In the genomic region with DNA sequence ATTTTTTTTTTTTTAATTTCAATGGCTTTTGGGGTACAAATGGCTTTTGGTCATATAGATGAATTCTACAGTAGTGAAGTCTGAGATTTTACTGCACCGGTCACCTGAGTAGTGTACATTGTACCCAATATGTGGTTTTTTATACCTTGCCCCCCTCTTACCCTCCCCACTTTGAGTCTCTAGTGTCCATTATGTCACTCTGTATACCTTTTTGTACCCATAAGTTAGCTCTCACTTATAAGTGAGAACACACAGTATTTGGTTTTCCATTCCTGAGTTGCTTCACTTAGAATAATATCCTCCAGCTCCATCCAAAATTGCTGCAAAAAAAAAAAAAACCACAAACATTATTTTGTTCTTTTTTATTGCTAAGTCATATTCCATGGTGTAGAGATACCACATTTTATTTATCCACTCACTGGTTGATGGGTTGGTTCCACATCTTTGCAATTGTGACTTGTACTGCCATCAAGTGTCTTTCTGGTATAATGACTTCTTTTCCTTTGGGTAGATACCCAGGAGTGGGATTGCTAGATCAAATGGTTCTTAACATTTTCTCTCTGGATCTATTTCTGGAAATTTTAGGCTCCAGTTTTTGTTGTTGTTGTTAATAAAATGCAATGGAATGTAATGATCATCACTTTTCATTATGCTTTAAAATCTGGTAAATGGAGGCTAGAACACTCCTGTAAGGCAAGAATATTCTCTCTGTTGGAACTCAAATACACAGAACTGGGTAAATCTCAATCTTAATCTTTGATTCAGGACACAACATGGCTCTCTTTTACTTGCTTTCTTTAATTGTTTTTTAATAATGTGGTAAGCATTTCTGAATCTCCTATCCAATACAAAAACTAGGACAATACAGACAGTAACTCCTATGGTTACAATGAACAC, we compare ENCODE assay signal across 8 cellular contexts. TPM values are rescaled to one million over a fixed set of nuclear protein-coding genes. Genes with fewer than 3 reads are reported as not detected.
A peak's percentile ranks its signal among the peaks of the same experiment; 100 is the strongest.
DNase-seq lines count a peak whose midpoint lies in the region; ATAC-seq and TF ChIP-seq lines count a peak whose summit lies in the region.

No MANE protein-coding gene starts in this region.

- POLR2A ChIA-PET in SK-N-SH (lab: Yijun Ruan, JAX): interaction anchor here (1.0 kb wide), 1 partner anchor 10 kb away, joined by 5 read pairs; the partner anchor contains the start of gene NEAT1

- H3K4me3 ChIP-seq in SK-N-SH (ENCODE audit: low read depth in 2 of 2, low read length in 1 of 2) (peak overlapping the region; percentile 77 to 83; a peak in 2 of 4 replicates), fibroblast of mammary gland (ENCODE audit: control insufficient read depth, low read depth, low read length) (no peak overlapping the region), suprapubic skin (peak overlapping the region; percentile 91)

- H3K4me1 ChIP-seq in SK-N-SH (ENCODE audit: control insufficient read depth in 1 of 2, insufficient read depth in 2 of 2, low read depth in 1 of 2, low read length in 1 of 2) (peaks cover 8 to 30% of the 10 kb centered on the region in 2 experiments; a peak in 3 of 4 replicates), suprapubic skin (peaks cover 98% of the 10 kb centered on the region)

- peaks cover 99% of the 10 kb centered on the region for H4K20me1 ChIP-seq in SK-N-SH (ENCODE audit: insufficient read depth)

- peak; percentile 53 for DNase-seq in Ammon's horn (ENCODE audit: low spot score)
- no peak for DNase-seq in SK-N-SH
- DNase-seq in fibroblast of mammary gland (ENCODE audit: low read depth): peak; percentile 63
- no peak for DNase-seq in suprapubic skin (ENCODE audit: low spot score in 2 of 2)
- DNase-seq in activated CD4-positive, CD25-positive, alpha-beta regulatory T cell (lab: John Stamatoyannopoulos, UW): no peak
- DNase-seq in NCI-H1048 (lab: John Stamatoyannopoulos, UW): no peak

- no peak for TF ChIP-seq EP300 in SK-N-SH (IDR thresholded peaks at IDR 0.05; ENCODE audit: borderline replicate concordance in 1 of 2, low read depth in 1 of 2, low read length in 1 of 2)
- no peak for TF ChIP-seq EP300 in suprapubic skin (IDR thresholded peaks at IDR 0.05)

- TF ChIP-seq RAD21 in SK-N-SH (IDR thresholded peaks at IDR 0.05; ENCODE audit: low read length): peak; percentile 72

- no peak overlapping the region for H2AFZ ChIP-seq in SK-N-SH (ENCODE audit: low read depth)

- peak overlapping the region; percentile 31 to 100; a peak in 3 of 4 replicates for H3K27ac ChIP-seq in SK-N-SH (ENCODE audit: low read depth in 2 of 2, low read length in 1 of 2)
- no peak overlapping the region for H3K27ac ChIP-seq in suprapubic skin

- H3K9ac ChIP-seq in SK-N-SH: peak overlapping the region; percentile 98

- H3K9me3 ChIP-seq in SK-N-SH (no peaks in the 10 kb centered on the region), suprapubic skin (no peaks in the 10 kb centered on the region)

- TF ChIP-seq CTCF in SK-N-SH (IDR thresholded peaks at IDR 0.05) (peak; percentile 35; the same call in 1 of the 2 replicates), fibroblast of mammary gland (conservative IDR thresholded peaks at IDR 0.05; ENCODE audit: control insufficient read depth, insufficient read depth, low read depth, low read length) (no peak), suprapubic skin (IDR thresholded peaks at IDR 0.05) (no peak)

- H3K79me2 ChIP-seq in SK-N-SH (ENCODE audit: insufficient read depth): peaks cover 99% of the 10 kb centered on the region

- H3K9me2 ChIP-seq in SK-N-SH: no peaks in the 10 kb centered on the region

- H3K36me3 ChIP-seq in SK-N-SH (replicated peaks in 1 of 2; ENCODE audit: control insufficient read depth in 1 of 2, insufficient read depth in 2 of 2, low read length in 1 of 2): peaks cover 69 to 97% of the 10 kb centered on the region in 2 experiments
- H3K36me3 ChIP-seq in suprapubic skin: peaks cover 38% of the 10 kb centered on the region

- CTCF ChIA-PET in SK-N-SH (lab: Yijun Ruan, JAX): interaction anchor here (0.7 to 1.1 kb wide), 5 partner anchors 14 to 70 kb away, joined by 3 to 4 read pairs (median 4); no protein-coding TSS in a partner anchor

- H3F3A ChIP-seq in SK-N-SH (replicated peaks; ENCODE audit: insufficient read depth): peaks cover 99% of the 10 kb centered on the region

- 79% methylated on average over 1 of the region's 1 CpG for WGBS in SK-N-SH (ENCODE audit: low lambda C conversion rate)
- WGBS in suprapubic skin: 91% methylated on average over 1 of the region's 1 CpG

- no peak for ATAC-seq in GM18861 (IDR thresholded peaks at IDR 0.05; ENCODE audit: unreplicated experiment)

- peak overlapping the region; percentile 94 for H3K4me2 ChIP-seq in SK-N-SH

- peak; percentile 14 for TF ChIP-seq POLR2A in GM19193 (IDR thresholded peaks at IDR 0.05; ENCODE audit: extremely low read depth, insufficient read depth, insufficient read length)
- peak in 1 of 2 donors; percentile 8 for TF ChIP-seq POLR2A in suprapubic skin (IDR thresholded peaks at IDR 0.05)

- H3K27me3 ChIP-seq in SK-N-SH (ENCODE audit: insufficient read depth) (no peaks in the 10 kb centered on the region), suprapubic skin (no peaks in the 10 kb centered on the region)

TF ChIP-seq in SK-N-SH, 30 proteins besides CTCF, POLR2A, EP300 and RAD21:
- no peak for TF ChIP-seq NRF1 (IDR thresholded peaks at IDR 0.05; ENCODE audit: low read depth, low read length)
- TF ChIP-seq SMC3 (IDR thresholded peaks at IDR 0.05; ENCODE audit: low read depth, low read length): peak; percentile 40; the same call in 1 of the 2 replicates
- TF ChIP-seq POLR2AphosphoS5 (IDR thresholded peaks at IDR 0.05; ENCODE audit: low read depth, low read length): peak; percentile 58; the same call in 1 of the 2 replicates
- TF ChIP-seq MAX (IDR thresholded peaks at IDR 0.05; ENCODE audit: low read depth): no peak
- TF ChIP-seq ELF1 (IDR thresholded peaks at IDR 0.05): no peak
- peak; percentile 5; the same call in 1 of the 2 replicates for TF ChIP-seq JUND (IDR thresholded peaks at IDR 0.05)

RNA-seq across cellular contexts. Expression of gene NEAT1, which starts 10.3 kb away (rescaled TPM):
- 435 and 479 TPM in 2 replicates for polyA plus RNA-seq in SK-N-SH (2012; rRNA removed)
- polyA plus RNA-seq in SK-N-SH (2012; cell fraction: cytosol; rRNA removed): 93.7 and 99.2 TPM in 2 replicates
- polyA plus RNA-seq in SK-N-SH (2012; cell fraction: nucleus; rRNA removed): 3,897 and 4,476 TPM in 2 replicates
- total RNA-seq in suprapubic skin: 1,000 to 10,000 TPM in 1 of 4 donors, 100 to 1,000 TPM in 3; 336 to 2,041 (median 481) TPM

RNA-seq across cellular contexts. Expression of gene FRMD8, which starts 46.5 kb away (rescaled TPM):
- polyA plus RNA-seq in SK-N-SH (2012; rRNA removed): 17.4 and 19.0 TPM in 2 replicates
- 8.0 and 14.0 TPM in 2 replicates for polyA plus RNA-seq in SK-N-SH (2012; cell fraction: cytosol; rRNA removed)
- polyA plus RNA-seq in SK-N-SH (2012; cell fraction: nucleus; rRNA removed): 32.3 and 58.1 TPM in 2 replicates
- 100 to 1,000 TPM in 1 of 4 donors, 10 to 100 TPM in 3; 56.2 to 107 (median 81.5) TPM for total RNA-seq in suprapubic skin

RNA-seq across cellular contexts. Expression of gene SLC25A45, which starts 50.5 kb away (rescaled TPM):
- polyA plus RNA-seq in SK-N-SH (2012; rRNA removed): 3.1 and 3.6 TPM in 2 replicates
- polyA plus RNA-seq in SK-N-SH (2012; cell fraction: cytosol; rRNA removed): 1.2 and 1.8 TPM in 2 replicates
- polyA plus RNA-seq in SK-N-SH (2012; cell fraction: nucleus; rRNA removed): 13.7 and 17.4 TPM in 2 replicates
- total RNA-seq in suprapubic skin: 1 to 10 TPM; 3.9 to 6.2 (median 4.7) TPM

Comparison
In these comparisons a context has a peak if more than half of its experiments do, and no peak if none do; other contexts are left out.
1. DNase-seq: peak in Ammon's horn (single experiment) and fibroblast of mammary gland (single experiment); none in SK-N-SH (single experiment), suprapubic skin (0 of 2), activated CD4-positive, CD25-positive, alpha-beta regulatory T cell (0 of 4) and NCI-H1048 (single experiment).